1 cellular context compared by ENCODE assay signal in the genomic region with DNA sequence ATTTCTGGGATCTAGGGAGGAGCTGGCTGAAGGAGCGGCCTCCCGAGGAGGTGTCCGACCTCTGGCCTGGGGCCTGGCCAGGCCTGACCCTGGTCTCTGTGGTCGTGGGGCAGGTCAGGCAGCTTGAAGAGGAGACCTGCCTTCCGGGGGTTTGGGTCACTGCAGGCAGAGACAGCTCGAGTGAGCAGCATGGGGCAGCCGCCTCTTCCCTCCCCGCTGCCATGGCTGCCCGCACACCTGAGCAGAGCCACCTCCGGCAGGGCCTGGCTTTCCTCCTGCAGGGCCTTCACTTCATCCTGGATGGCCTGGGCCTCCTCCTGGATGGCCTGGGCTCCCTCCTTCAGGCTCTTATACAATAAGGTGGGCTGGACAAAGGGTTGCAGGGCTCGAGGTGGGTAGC.
TF ChIP-seq lines count a peak whose summit lies in the region.

No MANE protein-coding gene starts in this region.

TF ChIP-seq in HepG2, 621 proteins besides CTCF, POLR2A, EP300 and RAD21 (continued from another document):
- TF ChIP-seq ZSCAN25 (CRISPR knock-in tag; IDR thresholded peaks at IDR 0.05) (no peak), PHF8 (CRISPR knock-in tag; IDR thresholded peaks at IDR 0.05) (peak; percentile 66), IKZF1 (IDR thresholded peaks at IDR 0.05) (no peak), ZNF205 (CRISPR knock-in tag; IDR thresholded peaks at IDR 0.05) (no peak), ATRX (CRISPR knock-in tag; IDR thresholded peaks at IDR 0.05; ENCODE audit: borderline replicate concordance) (no peak), ZNF225 (CRISPR knock-in tag; IDR thresholded peaks at IDR 0.05) (no peak), TAF1 (CRISPR knock-in tag; IDR thresholded peaks at IDR 0.05) (peak; percentile 46; the same call in 1 of the 2 replicates), ZNF839 (CRISPR knock-in tag; IDR thresholded peaks at IDR 0.05; ENCODE audit: borderline replicate concordance) (peak; percentile 40; the same call in 1 of the 2 replicates), ZNF674 (CRISPR knock-in tag; IDR thresholded peaks at IDR 0.05; ENCODE audit: low read depth) (no peak)
- TF ChIP-seq, protein P1, sequence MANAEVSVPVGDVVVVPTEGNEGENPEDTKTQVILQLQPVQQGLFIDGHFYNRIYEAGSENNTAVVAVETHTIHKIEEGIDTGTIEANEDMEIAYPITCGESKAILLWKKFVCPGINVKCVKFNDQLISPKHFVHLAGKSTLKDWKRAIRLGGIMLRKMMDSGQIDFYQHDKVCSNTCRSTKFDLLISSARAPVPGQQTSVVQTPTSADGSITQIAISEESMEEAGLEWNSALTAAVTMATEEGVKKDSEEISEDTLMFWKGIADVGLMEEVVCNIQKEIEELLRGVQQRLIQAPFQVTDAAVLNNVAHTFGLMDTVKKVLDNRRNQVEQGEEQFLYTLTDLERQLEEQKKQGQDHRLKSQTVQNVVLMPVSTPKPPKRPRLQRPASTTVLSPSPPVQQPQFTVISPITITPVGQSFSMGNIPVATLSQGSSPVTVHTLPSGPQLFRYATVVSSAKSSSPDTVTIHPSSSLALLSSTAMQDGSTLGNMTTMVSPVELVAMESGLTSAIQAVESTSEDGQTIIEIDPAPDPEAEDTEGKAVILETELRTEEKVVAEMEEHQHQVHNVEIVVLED (CRISPR knock-in tag; IDR thresholded peaks at IDR 0.05; ENCODE audit: borderline replicate concordance), result 0 out of 2 replicates have a peak, but pooled peaks have one; percentile 16
- TF ChIP-seq, protein P2, sequence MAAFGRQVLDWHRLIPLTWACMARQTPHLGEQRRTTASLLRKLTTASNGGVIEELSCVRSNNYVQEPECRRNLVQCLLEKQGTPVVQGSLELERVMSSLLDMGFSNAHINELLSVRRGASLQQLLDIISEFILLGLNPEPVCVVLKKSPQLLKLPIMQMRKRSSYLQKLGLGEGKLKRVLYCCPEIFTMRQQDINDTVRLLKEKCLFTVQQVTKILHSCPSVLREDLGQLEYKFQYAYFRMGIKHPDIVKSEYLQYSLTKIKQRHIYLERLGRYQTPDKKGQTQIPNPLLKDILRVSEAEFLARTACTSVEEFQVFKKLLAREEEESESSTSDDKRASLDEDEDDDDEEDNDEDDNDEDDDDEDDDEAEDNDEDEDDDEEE (CRISPR knock-in tag; IDR thresholded peaks at IDR 0.05), result 0 out of 2 replicates have a peak, but pooled peaks have one; percentile 61
- TF ChIP-seq, protein P3, sequence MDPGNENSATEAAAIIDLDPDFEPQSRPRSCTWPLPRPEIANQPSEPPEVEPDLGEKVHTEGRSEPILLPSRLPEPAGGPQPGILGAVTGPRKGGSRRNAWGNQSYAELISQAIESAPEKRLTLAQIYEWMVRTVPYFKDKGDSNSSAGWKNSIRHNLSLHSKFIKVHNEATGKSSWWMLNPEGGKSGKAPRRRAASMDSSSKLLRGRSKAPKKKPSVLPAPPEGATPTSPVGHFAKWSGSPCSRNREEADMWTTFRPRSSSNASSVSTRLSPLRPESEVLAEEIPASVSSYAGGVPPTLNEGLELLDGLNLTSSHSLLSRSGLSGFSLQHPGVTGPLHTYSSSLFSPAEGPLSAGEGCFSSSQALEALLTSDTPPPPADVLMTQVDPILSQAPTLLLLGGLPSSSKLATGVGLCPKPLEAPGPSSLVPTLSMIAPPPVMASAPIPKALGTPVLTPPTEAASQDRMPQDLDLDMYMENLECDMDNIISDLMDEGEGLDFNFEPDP (CRISPR knock-in tag; conservative IDR thresholded peaks at IDR 0.05), result 0 out of 2 replicates have a peak, but pooled peaks have one; percentile 56
